ENCODE assay signal across 8 cellular contexts in the genomic region with DNA sequence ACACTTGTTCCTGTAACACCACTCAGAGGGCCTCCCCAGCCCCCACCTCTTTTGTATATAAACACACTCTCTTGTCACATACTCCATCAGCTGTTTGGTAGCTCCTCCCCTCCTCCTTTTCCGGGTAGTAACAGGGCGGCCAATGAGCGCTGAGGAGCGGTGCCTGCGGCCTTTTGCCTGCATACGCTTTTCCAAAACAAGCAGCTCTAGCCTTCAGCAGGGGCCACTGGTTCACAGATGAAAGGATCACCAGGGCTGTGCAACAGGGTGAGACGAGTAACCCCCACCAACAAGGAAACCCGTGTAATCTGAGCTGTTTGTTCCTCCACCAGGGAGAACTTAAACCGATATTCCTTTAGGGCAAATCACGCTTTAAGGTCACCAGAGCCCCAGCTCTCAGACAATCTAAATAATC. TPM values are rescaled to one million over a fixed set of nuclear protein-coding genes. Genes with fewer than 3 reads are reported as not detected.
DNase-seq lines count a peak whose midpoint lies in the region; ATAC-seq, FAIRE-seq and TF ChIP-seq lines count a peak whose summit lies in the region.

No MANE protein-coding gene starts in this region.

- in situ Hi-C loops in HepG2 (cut with HindIII; ENCODE audit: extremely low pct_ligation_motif_present, low pct_unique_long_range_greater_than_20kb), result no loop called here

- peaks cover 22% of the 10 kb centered on the region for H4K20me1 ChIP-seq in HepG2 (ENCODE audit: insufficient read depth, low read length)

- no peaks in the 10 kb centered on the region; a peak in 1 of 5 replicates for H3K27me3 ChIP-seq in HepG2 (ENCODE audit: control insufficient read depth in 1 of 2, insufficient read depth in 2 of 2, low read length in 2 of 2)

- no peaks in the 10 kb centered on the region for H3K9me3 Mint-ChIP-seq in activated CD4-positive, alpha-beta T cell treated with anti-CD3 and anti-CD28 coated beads, Interleukin-2, amount 10 ng/mL, durations not matched to agents 7 days and 5 days

- no peaks in the 10 kb centered on the region for H3K9me3 ChIP-seq in A549
- H3K9me3 ChIP-seq in HepG2 (ENCODE audit: low read length), result no peaks in the 10 kb centered on the region

- ATAC-seq in A549 (peak; percentile 74 to 88), GM18858 (IDR thresholded peaks at IDR 0.05; ENCODE audit: unreplicated experiment) (peak; percentile 34), HG03097 (IDR thresholded peaks at IDR 0.05; ENCODE audit: low FRiP score, unreplicated experiment) (peak; percentile 28), HepG2 (peak; percentile 92)

- POLR2A ChIA-PET in A549 (lab: Yijun Ruan, JAX) (interaction anchor here (0.8 to 2.2 kb wide), 6 partner anchors 10 to 124 kb away, joined by 3 to 15 read pairs (median 10); no protein-coding TSS in a partner anchor), HepG2 (lab: Yijun Ruan, JAX) (interaction anchor here (0.8 to 2.9 kb wide), 7 partner anchors 10 to 379 kb away, joined by 3 to 28 read pairs (median 4); a partner anchor contains a TSS)
- POLR2A ChIA-PET in activated CD4-positive, alpha-beta T cell treated with anti-CD3 and anti-CD28 coated beads, Interleukin-2, amount 10 ng/mL, durations not matched to agents 7 days and 5 days (lab: Charles Lee), result interaction anchor here (0.6 kb wide), 1 partner anchor 59 kb away, joined by 3 read pairs; no protein-coding TSS in a partner anchor

- H3K27ac ChIP-seq in A549 (peak overlapping the region; percentile 83 to 95), HepG2 (ENCODE audit: extremely low read length, insufficient read depth, low read length) (peak overlapping the region; percentile 92)

- H3K4me2 ChIP-seq in A549 (peak overlapping the region; percentile 100), HepG2 (ENCODE audit: low read depth, low read length) (peak overlapping the region; percentile 76)

- H3K4me1 ChIP-seq in A549, result peaks cover 32% of the 10 kb centered on the region
- peaks cover 43% of the 10 kb centered on the region for H3K4me1 ChIP-seq in HepG2 (ENCODE audit: insufficient read depth, low read length)

- no peak overlapping the region for H3K4me3 Mint-ChIP-seq in activated CD4-positive, alpha-beta T cell treated with anti-CD3 and anti-CD28 coated beads, Interleukin-2, amount 10 ng/mL, durations not matched to agents 7 days and 5 days

- intact Hi-C loops in HepG2 (cut with micrococcal nuclease; ENCODE audit: unreplicated experiment), result loop anchor here (2.0 to 5.0 kb wide), 2 partner anchors 43 to 62 kb away; no protein-coding TSS in a partner anchor

- 2% methylated on average over 10 of the region's 10 CpGs for WGBS in A549 (ENCODE audit: missing lambda C conversion rate)
- WGBS in HepG2 (ENCODE audit: low lambda C conversion rate), result 0% methylated on average over 7 of the region's 10 CpGs

- no peak overlapping the region for H2AFZ ChIP-seq in HepG2 (ENCODE audit: low read length)

- H3K36me3 Mint-ChIP-seq in activated CD4-positive, alpha-beta T cell treated with anti-CD3 and anti-CD28 coated beads, Interleukin-2, amount 10 ng/mL, durations not matched to agents 7 days and 5 days (ENCODE audit: low read depth), result peaks cover 16% of the 10 kb centered on the region

- CTCF ChIA-PET in A549 (lab: Yijun Ruan, JAX) (interaction anchor here (0.6 to 2.7 kb wide), 13 partner anchors 10 to 284 kb away, joined by 3 to 21 read pairs (median 4); no protein-coding TSS in a partner anchor), HepG2 (lab: Yijun Ruan, JAX; ENCODE audit: low intra/inter-chr PET ratio, low total read pairs) (no interaction called here)
- CTCF ChIA-PET in activated CD4-positive, alpha-beta T cell treated with anti-CD3 and anti-CD28 coated beads, Interleukin-2, amount 10 ng/mL, durations not matched to agents 7 days and 5 days (lab: Charles Lee), result interaction anchor here (0.6 to 1.5 kb wide), 5 partner anchors 10 to 35 kb away, joined by 3 to 4 read pairs (median 3); no protein-coding TSS in a partner anchor

- H3K9ac ChIP-seq in HepG2 (ENCODE audit: insufficient read depth, low read depth, low read length), result peak overlapping the region; percentile 90

- DNase-seq in A549 (ENCODE audit: low read depth in 1 of 2, low spot score in 1 of 2) (peak; percentile 92 to 94), NCI-H226 (peak; percentile 88), dermis microvascular lymphatic vessel endothelial cell (ENCODE audit: low read depth in 2 of 2) (peak; percentile 97), HepG2 (ENCODE audit: low spot score) (peak; percentile 97)
- DNase-seq in activated CD4-positive, alpha-beta T cell treated with anti-CD3 and anti-CD28 coated beads, Interleukin-2, amount 10 ng/mL, durations not matched to agents 7 days and 5 days, result peak; percentile 93
- DNase-seq in stimulated activated CD4-positive, alpha-beta T cell treated with anti-CD3 and anti-CD28 coated beads, Interleukin-2, amount 100 ng/mL, for 48 hours, result peak; percentile 56 to 62

- H3K27me3 Mint-ChIP-seq in activated CD4-positive, alpha-beta T cell treated with anti-CD3 and anti-CD28 coated beads, Interleukin-2, amount 10 ng/mL, durations not matched to agents 7 days and 5 days, result no peaks in the 10 kb centered on the region

- no peak for TF ChIP-seq CTCF in A549 (IDR thresholded peaks at IDR 0.05)
- peak; percentile 40 for TF ChIP-seq CTCF in HepG2 (CRISPR knock-in tag; IDR thresholded peaks at IDR 0.05)

- peaks cover 23% of the 10 kb centered on the region for H3K4me1 Mint-ChIP-seq in activated CD4-positive, alpha-beta T cell treated with anti-CD3 and anti-CD28 coated beads, Interleukin-2, amount 10 ng/mL, durations not matched to agents 7 days and 5 days

- H3K4me3 ChIP-seq in A549 (peak overlapping the region; percentile 73), HepG2 (replicated peaks in 1 of 3; ENCODE audit: insufficient read depth in 1 of 3, low read depth in 2 of 3, low read length in 3 of 3) (peak overlapping the region; percentile 86 to 94 (median 87); a peak in 5 of 6 replicates)

- no peak overlapping the region for H3K27ac Mint-ChIP-seq in activated CD4-positive, alpha-beta T cell treated with anti-CD3 and anti-CD28 coated beads, Interleukin-2, amount 10 ng/mL, durations not matched to agents 7 days and 5 days

- TF ChIP-seq POLR2A in A549 (IDR thresholded peaks at IDR 0.05; ENCODE audit: low read length) (no peak), HepG2 (IDR thresholded peaks at IDR 0.05; ENCODE audit: insufficient read depth in 1 of 2, low read depth in 2 of 2, low read length in 2 of 2) (peak in 1 of 2 experiments; percentile 71; a peak in 3 of 4 replicates)

- FAIRE-seq in A549 (lab: Jason Lieb, UNC) (peak; percentile 43), HepG2 (lab: Jason Lieb, UNC) (peak; percentile 98)

- no peak for TF ChIP-seq EP300 in A549 (IDR thresholded peaks at IDR 0.05)
- peak in 1 of 2 experiments; percentile 94; a peak in 3 of 4 replicates for TF ChIP-seq EP300 in HepG2 (IDR thresholded peaks at IDR 0.05; ENCODE audit: low read depth in 2 of 2, low read length in 2 of 2)
- peak; percentile 75; the same call in 1 of the 2 replicates for TF ChIP-seq EP300 in HepG2 (CRISPR knock-in tag; IDR thresholded peaks at IDR 0.05; ENCODE audit: borderline replicate concordance)

- BruUV-seq in HepG2 (replicated peaks; lab: Mats Ljungman, UMichigan), result no TSS peak

- H3K79me2 ChIP-seq in HepG2 (ENCODE audit: insufficient read depth, low read length), result peaks cover 72% of the 10 kb centered on the region

- H3K36me3 ChIP-seq in HepG2 (replicated peaks in 1 of 2; ENCODE audit: control insufficient read depth in 1 of 2, insufficient read depth in 2 of 2, low read length in 2 of 2), result peaks cover 0 to 3% of the 10 kb centered on the region in 2 experiments; a peak in 2 of 5 replicates

- TF ChIP-seq RAD21 in A549 (conservative IDR thresholded peaks at IDR 0.05 in 1 of 2, IDR thresholded peaks at IDR 0.05 in 1 of 2) (no peak; a peak in 2 of 5 replicates), HepG2 (CRISPR knock-in tag; IDR thresholded peaks at IDR 0.05) (no peak)

TF ChIP-seq in A549, 52 proteins besides CTCF, POLR2A, EP300 and RAD21 (continues in another document):
- no peak for TF ChIP-seq HOXB5 (CRISPR knock-in tag; IDR thresholded peaks at IDR 0.05)

TF ChIP-seq in HepG2, 621 proteins besides CTCF, POLR2A, EP300 and RAD21 (continues in another document):
- peak; percentile 14; the same call in 1 of the 2 replicates for TF ChIP-seq ZBTB20 (CRISPR knock-in tag; IDR thresholded peaks at IDR 0.05; ENCODE audit: borderline replicate concordance, low read depth)

RNA-seq across cellular contexts. Expression of a gene that starts 3.9 kb away (rescaled TPM):
- 99.2 and 119 TPM in 2 replicates for polyA plus RNA-seq in A549 (2011; rRNA removed)
- 20.6 and 26.7 TPM in 2 replicates for polyA plus RNA-seq in A549 (2012; cell fraction: cytosol; rRNA removed)
- 20.0 and 30.7 TPM in 2 replicates for polyA plus RNA-seq in A549 (2012; cell fraction: nucleus; rRNA removed)
- 61.4 to 73.5 TPM (median 69.9 TPM) in 3 replicates for polyA plus RNA-seq in A549 (2017; fragmentation: RNase III; extraction: RNeasy Plus Mini Kit Qiagen cat#74134 plus additional on column Dnase treatment)
- 47.4 and 49.8 TPM in 2 replicates for polyA minus RNA-seq in A549 (2011; rRNA and poly(A)+ RNA removed)
- 10 to 100 TPM; 34.9 to 40.3 TPM for total RNA-seq in activated CD4-positive, alpha-beta T cell treated with anti-CD3 and anti-CD28 coated beads, Interleukin-2, amount 10 ng/mL, durations not matched to agents 7 days and 5 days
- 43.4 and 45.6 TPM in 2 replicates for total RNA-seq in dermis microvascular lymphatic vessel endothelial cell
- 15.5 and 18.7 TPM in 2 replicates for total RNA-seq in HepG2 (2016; rRNA removed; fragmentation: Illumina TruSeq; extraction: Trizol)
- 1.3 and 1.9 TPM in 2 replicates for total RNA-seq in HepG2 (2016; cell fraction: cytosol; rRNA removed; fragmentation: Illumina TruSeq; extraction: Trizol; ENCODE audit: low read depth)
- 15.7 and 16.2 TPM in 2 replicates for total RNA-seq in HepG2 (2016; cell fraction: insoluble cytoplasmic fraction; rRNA removed; fragmentation: Illumina TruSeq; extraction: Trizol)
- 6.7 and 8.2 TPM in 2 replicates for total RNA-seq in HepG2 (2016; cell fraction: membrane; rRNA removed; fragmentation: Illumina TruSeq; extraction: Trizol)
- total RNA-seq in HepG2 (2016; cell fraction: nucleus; rRNA removed; fragmentation: Illumina TruSeq; extraction: Trizol), result 17.1 and 18.4 TPM in 2 replicates
- 40.1 and 43.7 TPM in 2 replicates for polyA plus RNA-seq in HepG2 (2011; rRNA removed)
- polyA plus RNA-seq in HepG2 (2011; cell fraction: cytosol; rRNA removed), result 13.5 and 24.5 TPM in 2 replicates
- polyA plus RNA-seq in HepG2 (2011; cell fraction: nucleus; rRNA removed), result 22.5 and 32.8 TPM in 2 replicates
- 50.8 and 52.0 TPM in 2 replicates for polyA plus RNA-seq in HepG2 (2012)
- polyA plus RNA-seq in HepG2 (2016; cell fraction: cytosol; fragmentation: Illumina TruSeq; extraction: Trizol; ENCODE audit: low read depth), result 1.9 TPM in 2 replicates
- polyA plus RNA-seq in HepG2 (2016; cell fraction: insoluble cytoplasmic fraction; fragmentation: Illumina TruSeq; extraction: Trizol; ENCODE audit: low read depth), result 17.0 and 20.2 TPM in 2 replicates
- polyA plus RNA-seq in HepG2 (2016; cell fraction: membrane; fragmentation: Illumina TruSeq; extraction: Trizol; ENCODE audit: low read depth), result 3.6 and 3.8 TPM in 2 replicates
- polyA plus RNA-seq in HepG2 (2016; cell fraction: nucleus; fragmentation: Illumina TruSeq; extraction: Trizol; ENCODE audit: insufficient read depth, low read depth), result 20.8 TPM in 2 replicates
- polyA minus RNA-seq in HepG2 (2011; rRNA and poly(A)+ RNA removed; ENCODE audit: low replicate concordance), result 21.8 and 29.4 TPM in 2 replicates
- 24.0 and 36.2 TPM in 2 replicates for polyA minus RNA-seq in HepG2 (2011; cell fraction: cytosol; rRNA and poly(A)+ RNA removed)
- polyA minus RNA-seq in HepG2 (2011; cell fraction: nucleus; rRNA and poly(A)+ RNA removed), result 60.9 and 63.9 TPM in 2 replicates

Comparison
In these comparisons a context has a peak if more than half of its experiments do, and no peak if none do; other contexts are left out.
1. Peak in every context shown above with its lines: DNase-seq, ATAC-seq, H3K4me3 ChIP-seq and H3K27ac ChIP-seq.
2. ATAC-seq: peak in every context shown above with its lines; median percentile 92 in HepG2; 81 in A549; 34 in GM18858; 28 in HG03097.